ENCODE assay signal across 20 cellular contexts in the genomic region with DNA sequence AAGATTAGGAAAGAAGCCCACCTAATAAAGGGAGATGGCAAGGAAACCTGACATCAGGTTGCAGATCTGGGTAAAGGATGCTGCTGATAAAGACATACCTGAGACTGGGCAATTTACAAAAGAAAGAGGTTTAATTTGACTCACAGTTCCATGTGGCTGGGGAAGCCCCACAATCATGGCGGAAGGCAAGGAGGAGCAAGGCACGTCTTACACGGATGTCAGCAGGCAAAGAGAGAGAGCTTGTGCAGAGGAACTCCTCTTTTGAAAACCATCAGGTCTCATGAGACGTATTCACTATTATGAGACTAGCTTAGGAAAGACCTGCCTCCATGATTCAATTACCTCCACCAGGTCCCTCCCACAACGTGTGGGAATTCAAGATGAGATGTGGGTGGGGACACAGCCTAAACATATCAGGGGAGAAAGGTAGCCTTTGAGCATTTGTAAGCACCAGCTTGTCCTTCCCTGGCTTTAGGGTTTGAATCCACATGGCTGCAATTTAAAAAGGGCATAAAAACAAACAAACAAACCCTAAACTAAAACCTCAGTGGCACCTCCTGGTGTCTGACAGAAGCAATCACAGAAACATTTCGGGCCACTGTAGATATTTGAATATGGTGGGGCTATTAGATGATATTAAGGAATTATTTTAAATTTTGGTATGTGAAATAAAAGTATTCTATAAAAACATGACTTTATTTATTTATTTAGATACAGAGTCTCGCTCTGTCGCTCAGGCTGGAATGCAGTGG. TPM values are rescaled to one million over a fixed set of nuclear protein-coding genes. Genes with fewer than 3 reads are reported as not detected.
DNase-seq lines count a peak whose midpoint lies in the region; ATAC-seq and TF ChIP-seq lines count a peak whose summit lies in the region.
"Had no signal": no experiment of that assay in that cellular context is flagged by ENCODE, and none has a peak within 500 bp of the region (broad histone marks: within the 10 kb centered on the region; RNA-seq: fewer than 3 reads in every experiment).

No MANE protein-coding gene starts in this region.

- H4K20me1 ChIP-seq in Karpas-422 (ENCODE audit: insufficient read depth, low read depth, low read length) = no peaks in the 10 kb centered on the region

- H3K36me3 ChIP-seq in Karpas-422 (ENCODE audit: insufficient read depth, low read length) = no peaks in the 10 kb centered on the region
- H3K36me3 ChIP-seq: stomach, uterus had no signal

- no peak overlapping the region for H2AFZ ChIP-seq in Karpas-422 (ENCODE audit: low read length)

- H3K4me1 ChIP-seq in Karpas-422 (ENCODE audit: low read length) = no peaks in the 10 kb centered on the region
- H3K4me1 ChIP-seq: stomach, uterus had no signal

- no peaks in the 10 kb centered on the region for H3K9me2 ChIP-seq in Karpas-422 (replicated peaks; ENCODE audit: insufficient read depth, low read length)

- DNase-seq in activated CD4-positive, alpha-beta memory T cell treated with anti-CD3 and anti-CD28 coated beads for 36 hours = peak; percentile 27
- no peak for DNase-seq in activated CD4-positive, alpha-beta memory T cell treated with anti-CD3 and anti-CD28 coated beads, Interleukin-2, amount 10 ng/mL, durations not matched to agents 7 days and 5 days
- DNase-seq in Karpas-422 (peak; percentile 19), epithelial cell of esophagus (ENCODE audit: low read depth) (no peak), progenitor cell of endocrine pancreas (ENCODE audit: low spot score, unreplicated experiment) (no peak), HUDEP-2 (lab: John Stamatoyannopoulos, UW; ENCODE audit: unreplicated experiment in 76 of 76) (no peak), glomerular visceral epithelial cell (ENCODE audit: extremely low spot score) (no peak)
- DNase-seq in activated T-cell treated with anti-CD3 and anti-CD28 coated beads, Interleukin-2, amount 50 U/mL, for 4 hours = no peak
- DNase-seq: activated CD4-positive, alpha-beta T cell treated with anti-CD3 and anti-CD28 coated beads, Interleukin-2, amount 50 U/mL, for 1 hour; activated T-cell treated with anti-CD3 and anti-CD28 coated beads, Interleukin-2, amount 50 U/mL, for 1 hour; CD8-positive, alpha-beta memory T cell; DMS79 treated with DMSO at 0.1 percent for 48 hours; KG1; NCI-H1436 treated with DMSO at 0.1 percent for 48 hours; retina; stimulated activated CD4-positive, alpha-beta T cell treated with anti-CD3 and anti-CD28 coated beads, Interleukin-1b, Interleukin-23, amount 100 ng/mL, for 48 hours; stomach; uterus had no signal

- no peaks in the 10 kb centered on the region for H3K9me3 ChIP-seq in Karpas-422 (ENCODE audit: low read length)
- H3K9me3 ChIP-seq: stomach, uterus had no signal

- H3K27me3 ChIP-seq in Karpas-422 (ENCODE audit: low read length) = no peaks in the 10 kb centered on the region
- H3K27me3 ChIP-seq: stomach, uterus had no signal

- H3K9me3 Mint-ChIP-seq in activated CD4-positive, alpha-beta memory T cell treated with anti-CD3 and anti-CD28 coated beads for 36 hours = peaks cover 7% of the 10 kb centered on the region
- no peaks in the 10 kb centered on the region for H3K9me3 Mint-ChIP-seq in activated CD4-positive, alpha-beta memory T cell treated with anti-CD3 and anti-CD28 coated beads, Interleukin-2, amount 10 ng/mL, durations not matched to agents 7 days and 5 days
- no peaks in the 10 kb centered on the region for H3K9me3 Mint-ChIP-seq in progenitor cell of endocrine pancreas (ENCODE audit: low read depth)
- no peaks in the 10 kb centered on the region for H3K9me3 Mint-ChIP-seq in activated T-cell treated with anti-CD3 and anti-CD28 coated beads, Interleukin-2, amount 50 U/mL, for 4 hours
- H3K9me3 Mint-ChIP-seq: activated naive CD4-positive, alpha-beta T cell treated with anti-CD3 and anti-CD28 coated beads, Interleukin-2, amount 50 U/mL, for 24 hours had no signal

- intact Hi-C loops in activated CD4-positive, alpha-beta memory T cell treated with anti-CD3 and anti-CD28 coated beads for 36 hours (cut with micrococcal nuclease) = no loop called here

- TF ChIP-seq CTCF in epithelial cell of esophagus (IDR thresholded peaks at IDR 0.05; ENCODE audit: insufficient read depth, low read depth, low read length, missing control alignments) = peak; percentile 13
- peak; percentile 13 for TF ChIP-seq CTCF in progenitor cell of endocrine pancreas (IDR thresholded peaks at IDR 0.05; ENCODE audit: unreplicated experiment)

- no peak overlapping the region for H3K4me2 ChIP-seq in Karpas-422 (ENCODE audit: low read depth, low read length, poor library complexity, severe bottlenecking)

- no peaks in the 10 kb centered on the region for H3K27me3 Mint-ChIP-seq in activated CD4-positive, alpha-beta memory T cell treated with anti-CD3 and anti-CD28 coated beads for 36 hours
- H3K27me3 Mint-ChIP-seq in activated CD4-positive, alpha-beta memory T cell treated with anti-CD3 and anti-CD28 coated beads, Interleukin-2, amount 10 ng/mL, durations not matched to agents 7 days and 5 days = peaks cover 5% of the 10 kb centered on the region
- no peaks in the 10 kb centered on the region for H3K27me3 Mint-ChIP-seq in progenitor cell of endocrine pancreas
- no peaks in the 10 kb centered on the region for H3K27me3 Mint-ChIP-seq in activated T-cell treated with anti-CD3 and anti-CD28 coated beads, Interleukin-2, amount 50 U/mL, for 4 hours (ENCODE audit: low read depth)
- H3K27me3 Mint-ChIP-seq: activated naive CD4-positive, alpha-beta T cell treated with anti-CD3 and anti-CD28 coated beads, Interleukin-2, amount 50 U/mL, for 24 hours; brain had no signal

- no peak overlapping the region for H3K27ac Mint-ChIP-seq in activated CD4-positive, alpha-beta memory T cell treated with anti-CD3 and anti-CD28 coated beads for 36 hours
- no peak overlapping the region for H3K27ac Mint-ChIP-seq in activated CD4-positive, alpha-beta memory T cell treated with anti-CD3 and anti-CD28 coated beads, Interleukin-2, amount 10 ng/mL, durations not matched to agents 7 days and 5 days
- H3K27ac Mint-ChIP-seq in progenitor cell of endocrine pancreas = no peak overlapping the region
- H3K27ac Mint-ChIP-seq: activated naive CD4-positive, alpha-beta T cell treated with anti-CD3 and anti-CD28 coated beads, Interleukin-2, amount 50 U/mL, for 24 hours; brain had no signal

- no peak overlapping the region for H3K4me3 ChIP-seq in Karpas-422 (ENCODE audit: low read length)
- H3K4me3 ChIP-seq in epithelial cell of esophagus (ENCODE audit: low read length) = no peak overlapping the region
- H3K4me3 ChIP-seq: stomach, uterus had no signal

- POLR2A ChIA-PET in activated CD4-positive, alpha-beta memory T cell treated with anti-CD3 and anti-CD28 coated beads for 36 hours (lab: Charles Lee) = no interaction called here
- POLR2A ChIA-PET in activated CD4-positive, alpha-beta memory T cell treated with anti-CD3 and anti-CD28 coated beads, Interleukin-2, amount 10 ng/mL, durations not matched to agents 7 days and 5 days (lab: Charles Lee) = interaction anchor here (2.4 kb wide), 1 partner anchor 73 kb away, joined by 12 read pairs; no protein-coding TSS in a partner anchor

- ATAC-seq in activated T-cell treated with anti-CD3 and anti-CD28 coated beads, Interleukin-2, amount 50 U/mL, for 4 hours = no peak

- CTCF ChIA-PET in activated CD4-positive, alpha-beta memory T cell treated with anti-CD3 and anti-CD28 coated beads for 36 hours (lab: Charles Lee) = interaction anchor here (0.6 to 12.1 kb wide), 3 partner anchors 12 to 100 kb away, joined by 3 to 204 read pairs (median 8); no protein-coding TSS in a partner anchor
- CTCF ChIA-PET in activated CD4-positive, alpha-beta memory T cell treated with anti-CD3 and anti-CD28 coated beads, Interleukin-2, amount 10 ng/mL, durations not matched to agents 7 days and 5 days (lab: Charles Lee) = interaction anchor here (1.7 to 2.1 kb wide), 3 partner anchors 12 to 75 kb away, joined by 10 to 13 read pairs (median 12); no protein-coding TSS in a partner anchor

- no peak overlapping the region for H3K4me3 Mint-ChIP-seq in activated CD4-positive, alpha-beta memory T cell treated with anti-CD3 and anti-CD28 coated beads for 36 hours
- H3K4me3 Mint-ChIP-seq in activated CD4-positive, alpha-beta memory T cell treated with anti-CD3 and anti-CD28 coated beads, Interleukin-2, amount 10 ng/mL, durations not matched to agents 7 days and 5 days = no peak overlapping the region
- H3K4me3 Mint-ChIP-seq in progenitor cell of endocrine pancreas (ENCODE audit: low read depth) = no peak overlapping the region
- no peak overlapping the region for H3K4me3 Mint-ChIP-seq in activated T-cell treated with anti-CD3 and anti-CD28 coated beads, Interleukin-2, amount 50 U/mL, for 4 hours
- H3K4me3 Mint-ChIP-seq: activated naive CD4-positive, alpha-beta T cell treated with anti-CD3 and anti-CD28 coated beads, Interleukin-2, amount 50 U/mL, for 24 hours; brain; CD8-positive, alpha-beta memory T cell had no signal

- H3K4me1 Mint-ChIP-seq in activated CD4-positive, alpha-beta memory T cell treated with anti-CD3 and anti-CD28 coated beads for 36 hours (ENCODE audit: low read depth) = peaks cover 6% of the 10 kb centered on the region
- H3K4me1 Mint-ChIP-seq in activated CD4-positive, alpha-beta memory T cell treated with anti-CD3 and anti-CD28 coated beads, Interleukin-2, amount 10 ng/mL, durations not matched to agents 7 days and 5 days = peaks cover 20% of the 10 kb centered on the region
- H3K4me1 Mint-ChIP-seq in progenitor cell of endocrine pancreas (ENCODE audit: low read depth) = no peaks in the 10 kb centered on the region
- H3K4me1 Mint-ChIP-seq in activated T-cell treated with anti-CD3 and anti-CD28 coated beads, Interleukin-2, amount 50 U/mL, for 4 hours (ENCODE audit: low read depth) = peaks cover under 1% of the 10 kb centered on the region

- no peak overlapping the region for H3K27ac ChIP-seq in Karpas-422 (ENCODE audit: low read length)
- H3K27ac ChIP-seq: stomach, uterus had no signal

- H3K9ac ChIP-seq in Karpas-422 (ENCODE audit: low read length) = no peak overlapping the region

- no peaks in the 10 kb centered on the region for H3K79me2 ChIP-seq in Karpas-422 (ENCODE audit: low read length)

- no peaks in the 10 kb centered on the region for H3K36me3 Mint-ChIP-seq in activated CD4-positive, alpha-beta memory T cell treated with anti-CD3 and anti-CD28 coated beads for 36 hours
- no peaks in the 10 kb centered on the region for H3K36me3 Mint-ChIP-seq in activated CD4-positive, alpha-beta memory T cell treated with anti-CD3 and anti-CD28 coated beads, Interleukin-2, amount 10 ng/mL, durations not matched to agents 7 days and 5 days (ENCODE audit: low read depth)
- H3K36me3 Mint-ChIP-seq in progenitor cell of endocrine pancreas (ENCODE audit: insufficient read depth) = no peaks in the 10 kb centered on the region
- no peaks in the 10 kb centered on the region for H3K36me3 Mint-ChIP-seq in activated T-cell treated with anti-CD3 and anti-CD28 coated beads, Interleukin-2, amount 50 U/mL, for 4 hours (ENCODE audit: insufficient read depth)
- H3K36me3 Mint-ChIP-seq: activated naive CD4-positive, alpha-beta T cell treated with anti-CD3 and anti-CD28 coated beads, Interleukin-2, amount 50 U/mL, for 24 hours; brain; CD8-positive, alpha-beta memory T cell had no signal

RNA-seq across cellular contexts. Expression of gene SLC2A7, which starts 33.1 kb away (rescaled TPM):
- not detected for total RNA-seq in activated CD4-positive, alpha-beta memory T cell treated with anti-CD3 and anti-CD28 coated beads for 36 hours
- total RNA-seq in activated CD4-positive, alpha-beta memory T cell treated with anti-CD3 and anti-CD28 coated beads, Interleukin-2, amount 10 ng/mL, durations not matched to agents 7 days and 5 days = not detected
- total RNA-seq in Karpas-422 (2014; rRNA removed; shearing (Covaris generic); ENCODE audit: low replicate concordance) = not detected in 2 replicates
- not detected in 2 replicates for total RNA-seq in progenitor cell of endocrine pancreas
- total RNA-seq in activated T-cell treated with anti-CD3 and anti-CD28 coated beads, Interleukin-2, amount 50 U/mL, for 4 hours = not detected
- total RNA-seq: CD8-positive, alpha-beta memory T cell; stomach; uterus had no signal

RNA-seq across cellular contexts. Expression of gene CA6, which starts 47.4 kb away (rescaled TPM):
- under 1 TPM; 0.17 to 0.26 TPM for total RNA-seq in activated CD4-positive, alpha-beta memory T cell treated with anti-CD3 and anti-CD28 coated beads for 36 hours
- total RNA-seq in activated CD4-positive, alpha-beta memory T cell treated with anti-CD3 and anti-CD28 coated beads, Interleukin-2, amount 10 ng/mL, durations not matched to agents 7 days and 5 days = under 1 TPM in 1 of 2 experiments, not detected in 1; 0.18 TPM
- total RNA-seq in Karpas-422 (2014; rRNA removed; shearing (Covaris generic); ENCODE audit: low replicate concordance) = not detected in 2 replicates
- not detected in 2 replicates for total RNA-seq in progenitor cell of endocrine pancreas
- under 1 TPM in 2 of 3 donors, not detected in 1; 0.14 to 0.25 TPM for total RNA-seq in activated T-cell treated with anti-CD3 and anti-CD28 coated beads, Interleukin-2, amount 50 U/mL, for 4 hours
- total RNA-seq: stomach, uterus had no signal

Comparison
In these comparisons a context has a peak if more than half of its experiments do, and no peak if none do; other contexts are left out.
1. DNase-seq: peak in activated CD4-positive, alpha-beta memory T cell treated with anti-CD3 and anti-CD28 coated beads for 36 hours (single experiment) and Karpas-422 (single experiment); none in activated CD4-positive, alpha-beta memory T cell treated with anti-CD3 and anti-CD28 coated beads, Interleukin-2, amount 10 ng/mL, durations not matched to agents 7 days and 5 days (single experiment), epithelial cell of esophagus (single experiment), progenitor cell of endocrine pancreas (single experiment), HUDEP-2 (0 of 76), activated T-cell treated with anti-CD3 and anti-CD28 coated beads, Interleukin-2, amount 50 U/mL, for 4 hours (single experiment) and glomerular visceral epithelial cell (single experiment).